ENCODE assay signal across 1 cellular context in genomic region chr10:71748671-71749191, GRCh38.
TF ChIP-seq lines count a peak whose summit lies in the region.

No MANE protein-coding gene starts in this region.

TF ChIP-seq in K562, 482 proteins besides CTCF, POLR2A, EP300 and RAD21 (continued from another document and continues in another):
- TF ChIP-seq, protein P1, sequence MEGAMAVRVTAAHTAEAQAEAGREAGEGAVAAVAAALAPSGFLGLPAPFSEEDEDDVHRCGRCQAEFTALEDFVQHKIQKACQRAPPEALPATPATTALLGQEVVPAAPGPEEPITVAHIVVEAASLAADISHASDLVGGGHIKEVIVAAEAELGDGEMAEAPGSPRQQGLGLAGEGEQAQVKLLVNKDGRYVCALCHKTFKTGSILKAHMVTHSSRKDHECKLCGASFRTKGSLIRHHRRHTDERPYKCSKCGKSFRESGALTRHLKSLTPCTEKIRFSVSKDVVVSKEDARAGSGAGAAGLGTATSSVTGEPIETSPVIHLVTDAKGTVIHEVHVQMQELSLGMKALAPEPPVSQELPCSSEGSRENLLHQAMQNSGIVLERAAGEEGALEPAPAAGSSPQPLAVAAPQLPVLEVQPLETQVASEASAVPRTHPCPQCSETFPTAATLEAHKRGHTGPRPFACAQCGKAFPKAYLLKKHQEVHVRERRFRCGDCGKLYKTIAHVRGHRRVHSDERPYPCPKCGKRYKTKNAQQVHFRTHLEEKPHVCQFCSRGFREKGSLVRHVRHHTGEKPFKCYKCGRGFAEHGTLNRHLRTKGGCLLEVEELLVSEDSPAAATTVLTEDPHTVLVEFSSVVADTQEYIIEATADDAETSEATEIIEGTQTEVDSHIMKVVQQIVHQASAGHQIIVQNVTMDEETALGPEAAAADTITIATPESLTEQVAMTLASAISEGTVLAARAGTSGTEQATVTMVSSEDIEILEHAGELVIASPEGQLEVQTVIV (CRISPR knock-in tag; IDR thresholded peaks at IDR 0.05; ENCODE audit: borderline replicate concordance): no peak
- TF ChIP-seq ZNF175 (CRISPR knock-in tag; IDR thresholded peaks at IDR 0.05; ENCODE audit: low read depth): peak; percentile 52; the same call in 1 of the 2 replicates
- no peak for TF ChIP-seq PURB (CRISPR knock-in tag; IDR thresholded peaks at IDR 0.05; ENCODE audit: low read depth)
- TF ChIP-seq ZNF395 (CRISPR knock-in tag; IDR thresholded peaks at IDR 0.05): peak; percentile 46; the same call in 1 of the 2 replicates
- TF ChIP-seq, protein P2, sequence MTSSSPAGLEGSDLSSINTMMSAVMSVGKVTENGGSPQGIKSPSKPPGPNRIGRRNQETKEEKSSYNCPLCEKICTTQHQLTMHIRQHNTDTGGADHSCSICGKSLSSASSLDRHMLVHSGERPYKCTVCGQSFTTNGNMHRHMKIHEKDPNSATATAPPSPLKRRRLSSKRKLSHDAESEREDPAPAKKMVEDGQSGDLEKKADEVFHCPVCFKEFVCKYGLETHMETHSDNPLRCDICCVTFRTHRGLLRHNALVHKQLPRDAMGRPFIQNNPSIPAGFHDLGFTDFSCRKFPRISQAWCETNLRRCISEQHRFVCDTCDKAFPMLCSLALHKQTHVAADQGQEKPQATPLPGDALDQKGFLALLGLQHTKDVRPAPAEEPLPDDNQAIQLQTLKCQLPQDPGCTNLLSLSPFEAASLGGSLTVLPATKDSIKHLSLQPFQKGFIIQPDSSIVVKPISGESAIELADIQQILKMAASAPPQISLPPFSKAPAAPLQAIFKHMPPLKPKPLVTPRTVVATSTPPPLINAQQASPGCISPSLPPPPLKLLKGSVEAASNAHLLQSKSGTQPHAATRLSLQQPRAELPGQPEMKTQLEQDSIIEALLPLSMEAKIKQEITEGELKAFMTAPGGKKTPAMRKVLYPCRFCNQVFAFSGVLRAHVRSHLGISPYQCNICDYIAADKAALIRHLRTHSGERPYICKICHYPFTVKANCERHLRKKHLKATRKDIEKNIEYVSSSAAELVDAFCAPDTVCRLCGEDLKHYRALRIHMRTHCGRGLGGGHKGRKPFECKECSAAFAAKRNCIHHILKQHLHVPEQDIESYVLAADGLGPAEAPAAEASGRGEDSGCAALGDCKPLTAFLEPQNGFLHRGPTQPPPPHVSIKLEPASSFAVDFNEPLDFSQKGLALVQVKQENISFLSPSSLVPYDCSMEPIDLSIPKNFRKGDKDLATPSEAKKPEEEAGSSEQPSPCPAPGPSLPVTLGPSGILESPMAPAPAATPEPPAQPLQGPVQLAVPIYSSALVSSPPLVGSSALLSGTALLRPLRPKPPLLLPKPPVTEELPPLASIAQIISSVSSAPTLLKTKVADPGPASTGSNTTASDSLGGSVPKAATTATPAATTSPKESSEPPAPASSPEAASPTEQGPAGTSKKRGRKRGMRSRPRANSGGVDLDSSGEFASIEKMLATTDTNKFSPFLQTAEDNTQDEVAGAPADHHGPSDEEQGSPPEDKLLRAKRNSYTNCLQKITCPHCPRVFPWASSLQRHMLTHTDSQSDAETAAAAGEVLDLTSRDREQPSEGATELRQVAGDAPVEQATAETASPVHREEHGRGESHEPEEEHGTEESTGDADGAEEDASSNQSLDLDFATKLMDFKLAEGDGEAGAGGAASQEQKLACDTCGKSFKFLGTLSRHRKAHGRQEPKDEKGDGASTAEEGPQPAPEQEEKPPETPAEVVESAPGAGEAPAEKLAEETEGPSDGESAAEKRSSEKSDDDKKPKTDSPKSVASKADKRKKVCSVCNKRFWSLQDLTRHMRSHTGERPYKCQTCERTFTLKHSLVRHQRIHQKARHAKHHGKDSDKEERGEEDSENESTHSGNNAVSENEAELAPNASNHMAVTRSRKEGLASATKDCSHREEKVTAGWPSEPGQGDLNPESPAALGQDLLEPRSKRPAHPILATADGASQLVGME (CRISPR knock-in tag; IDR thresholded peaks at IDR 0.05): peak; percentile 90; the same call in 1 of the 2 replicates
- TF ChIP-seq ILK (tag; IDR thresholded peaks at IDR 0.05; ENCODE audit: borderline replicate concordance, low read depth): no peak
- no peak for TF ChIP-seq HEY1 (CRISPR knock-in tag; IDR thresholded peaks at IDR 0.05; ENCODE audit: borderline replicate concordance)
- no peak for TF ChIP-seq E2F1 (CRISPR knock-in tag; IDR thresholded peaks at IDR 0.05)
- TF ChIP-seq ZNF197 (CRISPR knock-in tag; IDR thresholded peaks at IDR 0.05; ENCODE audit: low read depth): peak; percentile 86
- TF ChIP-seq POLR2B (IDR thresholded peaks at IDR 0.05; ENCODE audit: low read depth, partially characterized antibody): no peak
- TF ChIP-seq TCF7L2 (IDR thresholded peaks at IDR 0.05; ENCODE audit: low read depth, low read length): no peak
- no peak for TF ChIP-seq CCAR2 (IDR thresholded peaks at IDR 0.05; ENCODE audit: low read depth, low read length)
- TF ChIP-seq TCFL5 (CRISPR knock-in tag; conservative IDR thresholded peaks at IDR 0.05): no peak; the same call in 1 of the 2 replicates
- no peak for TF ChIP-seq AFF1 (IDR thresholded peaks at IDR 0.05; ENCODE audit: low read depth in 1 of 2, partially characterized antibody in 2 of 2)
- TF ChIP-seq ZNF764 (CRISPR knock-in tag; IDR thresholded peaks at IDR 0.05; ENCODE audit: low read depth): no peak
- TF ChIP-seq SOX6 (IDR thresholded peaks at IDR 0.05): no peak; the same call in 1 of the 2 replicates
- TF ChIP-seq SRSF7 (optimal IDR thresholded peaks at IDR 0.05; ENCODE audit: low read depth, low read length): no peak
- TF ChIP-seq GTF2E2 (tag; IDR thresholded peaks at IDR 0.05): no peak
- TF ChIP-seq HMGN3 (IDR thresholded peaks at IDR 0.05; ENCODE audit: borderline replicate concordance, extremely low read depth, insufficient read length, low read depth, low read length): peak; percentile 9
- TF ChIP-seq ZNF668 (CRISPR knock-in tag; IDR thresholded peaks at IDR 0.05): no peak
- no peak for TF ChIP-seq MAFK (IDR thresholded peaks at IDR 0.05; ENCODE audit: low read length)
- TF ChIP-seq CAMTA2 (CRISPR knock-in tag; conservative IDR thresholded peaks at IDR 0.05): no peak
- TF ChIP-seq ZNF408 (CRISPR knock-in tag; IDR thresholded peaks at IDR 0.05; ENCODE audit: low read depth): no peak
- TF ChIP-seq FOXK2 (conservative IDR thresholded peaks at IDR 0.05 in 1 of 2, IDR thresholded peaks at IDR 0.05 in 1 of 2; ENCODE audit: low read depth in 2 of 2): no peak
- no peak for TF ChIP-seq PHF20 (IDR thresholded peaks at IDR 0.05; ENCODE audit: partially characterized antibody)
- peak; percentile 48; the same call in 1 of the 2 replicates for TF ChIP-seq BACH1 (tag; IDR thresholded peaks at IDR 0.05)
- TF ChIP-seq CHD7 (IDR thresholded peaks at IDR 0.05; ENCODE audit: low read depth, low read length): no peak
- TF ChIP-seq FOXA3 (CRISPR knock-in tag; conservative IDR thresholded peaks at IDR 0.05 in 1 of 2, IDR thresholded peaks at IDR 0.05 in 1 of 2): 0 out of 4 replicates have a peak, but pooled peaks of 1 of the 2 experiments have one; percentile 52
